ENCODE assay signal across 8 cellular contexts in the genomic region with DNA sequence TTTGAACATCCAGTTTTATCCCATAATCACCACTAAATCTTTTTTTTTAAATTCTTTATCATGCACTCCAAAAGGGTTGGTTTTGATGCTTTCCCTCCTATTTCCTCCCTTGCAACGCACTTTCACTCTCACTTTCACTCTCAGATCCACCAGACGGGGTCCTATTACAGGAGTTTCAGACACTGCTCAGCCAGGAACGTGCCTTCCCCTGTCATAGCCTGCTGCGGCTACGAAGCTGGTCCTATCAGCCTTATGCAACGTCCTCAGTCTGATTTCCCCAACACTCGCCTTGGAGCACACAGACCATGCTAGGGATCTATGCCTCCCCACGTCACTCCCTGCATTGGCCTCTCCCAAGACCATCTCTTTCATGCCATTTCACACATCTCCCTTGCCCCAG. TPM values are rescaled to one million over a fixed set of nuclear protein-coding genes. Genes with fewer than 3 reads are reported as not detected.
DNase-seq lines count a peak whose midpoint lies in the region; ATAC-seq and TF ChIP-seq lines count a peak whose summit lies in the region.

No MANE protein-coding gene starts in this region.

- H3K36me3 ChIP-seq in BJ (ENCODE audit: control insufficient read depth, insufficient read depth, low read length) (no peaks in the 10 kb centered on the region), sigmoid colon (no peaks in the 10 kb centered on the region)

- intact Hi-C loops in activated B cell treated with CpG ODN at 0.5 μM for 24 hours (cut with micrococcal nuclease) = loop anchor here (1.0 kb wide), 1 partner anchor 23 kb away; no protein-coding TSS in a partner anchor
- intact Hi-C loops in sigmoid colon (cut with DNase I) = no loop called here

- TF ChIP-seq EP300 in sigmoid colon (IDR thresholded peaks at IDR 0.05) = no peak

- peak overlapping the region; percentile 91 for H3K27ac Mint-ChIP-seq in activated B cell treated with CpG ODN at 0.5 μM for 24 hours

- TF ChIP-seq CTCF in BJ (IDR thresholded peaks at IDR 0.05; ENCODE audit: insufficient read depth, low read depth, low read length) = no peak
- no peak for TF ChIP-seq CTCF in activated B cell treated with CpG ODN at 0.5 μM for 24 hours (IDR thresholded peaks at IDR 0.05)
- no peak for TF ChIP-seq CTCF in foreskin keratinocyte (conservative IDR thresholded peaks at IDR 0.05)
- TF ChIP-seq CTCF in sigmoid colon (IDR thresholded peaks at IDR 0.05) = no peak

- H3K4me3 Mint-ChIP-seq in activated B cell treated with CpG ODN at 0.5 μM for 24 hours = peak overlapping the region; percentile 81

- no peaks in the 10 kb centered on the region for H3K27me3 ChIP-seq in BJ (ENCODE audit: control insufficient read depth, insufficient read depth, low read length)
- H3K27me3 ChIP-seq in foreskin keratinocyte = no peaks in the 10 kb centered on the region
- no peaks in the 10 kb centered on the region for H3K27me3 ChIP-seq in sigmoid colon

- H3K36me3 Mint-ChIP-seq in activated B cell treated with CpG ODN at 0.5 μM for 24 hours (ENCODE audit: low read depth) = peaks cover 9% of the 10 kb centered on the region

- peaks cover 16% of the 10 kb centered on the region for H3K9me3 Mint-ChIP-seq in activated B cell treated with CpG ODN at 0.5 μM for 24 hours

- WGBS in sigmoid colon, 2 donors = 29 to 48% methylated on average over 8 of the region's 8 CpGs

- H3K4me3 ChIP-seq in BJ (ENCODE audit: low read depth, low read length) = peak overlapping the region; percentile 26; the same call in 1 of the 2 replicates
- H3K4me3 ChIP-seq in sigmoid colon = peak overlapping the region; percentile 42 to 55 (median 50)

- CTCF ChIA-PET in BJ (lab: Yijun Ruan, JAX) = interaction anchor here (0.8 kb wide), 1 partner anchor 24 kb away, joined by 4 read pairs; no protein-coding TSS in a partner anchor
- CTCF ChIA-PET in activated B cell treated with CpG ODN at 0.5 μM for 24 hours (lab: Charles Lee) = interaction anchor here (1.1 to 1.8 kb wide), 2 partner anchors 24 to 1091 kb away, joined by 3 to 21 read pairs; a partner anchor contains a TSS

- peaks cover 7% of the 10 kb centered on the region for H3K27me3 Mint-ChIP-seq in activated B cell treated with CpG ODN at 0.5 μM for 24 hours

- DNase-seq in BJ (ENCODE audit: low read depth) = no peak
- DNase-seq in activated B cell treated with CpG ODN at 0.5 μM for 24 hours = peak; percentile 15
- DNase-seq in foreskin keratinocyte = peak in 1 of 2 donors; percentile 14
- peak; percentile 68 for DNase-seq in sigmoid colon
- DNase-seq in dedifferentiated amniotic fluid mesenchymal stem cell (ENCODE audit: extremely low spot score) = no peak
- no peak for DNase-seq in NCI-H1417 (lab: John Stamatoyannopoulos, UW)

- POLR2A ChIA-PET in BJ (lab: Charles Lee) = no interaction called here
- POLR2A ChIA-PET in activated B cell treated with CpG ODN at 0.5 μM for 24 hours (lab: Charles Lee) = interaction anchor here (1.1 kb wide), 1 partner anchor 23 kb away, joined by 4 read pairs; a partner anchor contains a TSS

- no peak overlapping the region for H3K27ac ChIP-seq in foreskin keratinocyte
- H3K27ac ChIP-seq in sigmoid colon = peak overlapping the region in 3 of 4 donors; percentile 70 to 71 (median 70)

- TF ChIP-seq POLR2A in sigmoid colon (IDR thresholded peaks at IDR 0.05) = no peak

- peak; percentile 65 for ATAC-seq in GM19328 (IDR thresholded peaks at IDR 0.05; ENCODE audit: unreplicated experiment)
- ATAC-seq in HG03342 (IDR thresholded peaks at IDR 0.05; ENCODE audit: unreplicated experiment) = peak; percentile 84
- ATAC-seq in activated B cell treated with CpG ODN at 0.5 μM for 24 hours (ENCODE audit: low read depth) = peak; percentile 73
- ATAC-seq in foreskin keratinocyte = peak; percentile 61

- peaks cover 0 to 7% (median 2%) of the 10 kb centered on the region in 4 donors for H3K9me3 ChIP-seq in sigmoid colon

- H3K4me1 ChIP-seq in foreskin keratinocyte (no peaks in the 10 kb centered on the region), sigmoid colon (peaks cover 0 to 14% (median 11%) of the 10 kb centered on the region in 4 donors)

- peaks cover 21% of the 10 kb centered on the region for H3K4me1 Mint-ChIP-seq in activated B cell treated with CpG ODN at 0.5 μM for 24 hours

RNA-seq across cellular contexts. Expression of a gene that starts 23.4 kb away (rescaled TPM):
- not detected in 2 replicates for polyA plus RNA-seq in BJ (2011; rRNA removed)
- not detected in 2 replicates for polyA minus RNA-seq in BJ (2011; rRNA and poly(A)+ RNA removed)
- total RNA-seq in activated B cell treated with CpG ODN at 0.5 μM for 24 hours = not detected in 2 replicates
- total RNA-seq in foreskin keratinocyte = not detected in 2 replicates
- polyA plus RNA-seq in foreskin keratinocyte = not detected in 2 replicates
- not detected for total RNA-seq in sigmoid colon
- not detected for polyA plus RNA-seq in sigmoid colon

Comparison
In these comparisons a context has a peak if more than half of its experiments do, and no peak if none do; other contexts are left out.
1. DNase-seq: peak in activated B cell treated with CpG ODN at 0.5 μM for 24 hours (single experiment) and sigmoid colon (single experiment); none in BJ (single experiment), dedifferentiated amniotic fluid mesenchymal stem cell (single experiment) and NCI-H1417 (0 of 3).
2. Peak in every context shown above with its lines, with median percentiles within 50 percentile points of each other: ATAC-seq.